Comparison of ENCODE assay signal across 2 cellular contexts in genomic region chr3:39146083-39146501, GRCh38.
TF ChIP-seq lines count a peak whose summit lies in the region.

No MANE protein-coding gene starts in this region.

TF ChIP-seq in SK-N-SH, 30 proteins besides CTCF, POLR2A, EP300 and RAD21 (continued from another document):
- TF ChIP-seq POLR2AphosphoS5 (IDR thresholded peaks at IDR 0.05; ENCODE audit: low read depth, low read length) = no peak
- no peak for TF ChIP-seq REST (IDR thresholded peaks at IDR 0.05; ENCODE audit: low read depth, low read length)
- TF ChIP-seq RCOR1 (IDR thresholded peaks at IDR 0.05; ENCODE audit: low read length) = no peak
- no peak for TF ChIP-seq USF1 (IDR thresholded peaks at IDR 0.05; ENCODE audit: borderline replicate concordance, low read depth)

TF ChIP-seq in SK-N-SH treated with all-trans-retinoic acid at 6 μM for 48 hours, 23 proteins besides CTCF, POLR2A, EP300 and RAD21 (continued from another document):
- TF ChIP-seq ZFP30 (CRISPR knock-in tag; IDR thresholded peaks at IDR 0.05) = no peak
- no peak for TF ChIP-seq ZNF565 (CRISPR knock-in tag; conservative IDR thresholded peaks at IDR 0.05; ENCODE audit: low read depth)
- TF ChIP-seq ZFP3 (CRISPR knock-in tag; IDR thresholded peaks at IDR 0.05) = no peak
- TF ChIP-seq PPARA (CRISPR knock-in tag; IDR thresholded peaks at IDR 0.05; ENCODE audit: borderline replicate concordance) = no peak
- TF ChIP-seq POU6F1 (CRISPR knock-in tag; IDR thresholded peaks at IDR 0.05; ENCODE audit: borderline replicate concordance, low read depth) = no peak
- TF ChIP-seq ZNF70 (CRISPR knock-in tag; IDR thresholded peaks at IDR 0.05) = no peak
- TF ChIP-seq, protein P1, sequence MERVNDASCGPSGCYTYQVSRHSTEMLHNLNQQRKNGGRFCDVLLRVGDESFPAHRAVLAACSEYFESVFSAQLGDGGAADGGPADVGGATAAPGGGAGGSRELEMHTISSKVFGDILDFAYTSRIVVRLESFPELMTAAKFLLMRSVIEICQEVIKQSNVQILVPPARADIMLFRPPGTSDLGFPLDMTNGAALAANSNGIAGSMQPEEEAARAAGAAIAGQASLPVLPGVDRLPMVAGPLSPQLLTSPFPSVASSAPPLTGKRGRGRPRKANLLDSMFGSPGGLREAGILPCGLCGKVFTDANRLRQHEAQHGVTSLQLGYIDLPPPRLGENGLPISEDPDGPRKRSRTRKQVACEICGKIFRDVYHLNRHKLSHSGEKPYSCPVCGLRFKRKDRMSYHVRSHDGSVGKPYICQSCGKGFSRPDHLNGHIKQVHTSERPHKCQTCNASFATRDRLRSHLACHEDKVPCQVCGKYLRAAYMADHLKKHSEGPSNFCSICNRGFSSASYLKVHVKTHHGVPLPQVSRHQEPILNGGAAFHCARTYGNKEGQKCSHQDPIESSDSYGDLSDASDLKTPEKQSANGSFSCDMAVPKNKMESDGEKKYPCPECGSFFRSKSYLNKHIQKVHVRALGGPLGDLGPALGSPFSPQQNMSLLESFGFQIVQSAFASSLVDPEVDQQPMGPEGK (CRISPR knock-in tag; IDR thresholded peaks at IDR 0.05; ENCODE audit: borderline replicate concordance) = no peak
- TF ChIP-seq GLIS3 (CRISPR knock-in tag; IDR thresholded peaks at IDR 0.05) = no peak
